8 cellular contexts compared by ENCODE assay signal in genomic region chr4:70993181-70994068, GRCh38. TPM values are rescaled to one million over a fixed set of nuclear protein-coding genes. Genes with fewer than 3 reads are reported as not detected.
A peak's percentile ranks its signal among the peaks of the same experiment; 100 is the strongest.
DNase-seq lines count a peak whose midpoint lies in the region; ATAC-seq and TF ChIP-seq lines count a peak whose summit lies in the region.

DCK (plus strand) TSS chr4:70993649; CDS start chr4:70993836, 187 bp downstream.

- POLR2A ChIA-PET in CD4-positive, alpha-beta T cell (lab: Charles Lee): interaction anchor here (0.5 to 3.5 kb wide), 14 partner anchors 11 to 308 kb away, joined by 3 to 40 read pairs (median 4); partner anchors contain the start of genes GRSF1 and MOB1B
- POLR2A ChIA-PET in activated CD8-positive, alpha-beta T cell treated with anti-CD3 and anti-CD28 coated beads for 36 hours (lab: Charles Lee): interaction anchor here (0.6 to 2.9 kb wide), 11 partner anchors 10 to 304 kb away, joined by 3 to 14 read pairs (median 3); partner anchors contain the start of genes GRSF1 and UTP3

- peak within 1 kb of the TSS; percentile 93 for H3K4me3 Mint-ChIP-seq in CD4-positive, alpha-beta T cell
- H3K4me3 Mint-ChIP-seq in activated CD8-positive, alpha-beta T cell treated with anti-CD3 and anti-CD28 coated beads for 36 hours: peak within 1 kb of the TSS; percentile 94

- no peaks in the 10 kb centered on the region for H3K9me3 Mint-ChIP-seq in CD4-positive, alpha-beta T cell
- H3K9me3 Mint-ChIP-seq in activated CD8-positive, alpha-beta T cell treated with anti-CD3 and anti-CD28 coated beads for 36 hours: no peaks in the 10 kb centered on the region

- H3K27me3 Mint-ChIP-seq in CD4-positive, alpha-beta T cell: no peaks in the 10 kb centered on the region
- H3K27me3 Mint-ChIP-seq in activated CD8-positive, alpha-beta T cell treated with anti-CD3 and anti-CD28 coated beads for 36 hours: no peaks in the 10 kb centered on the region

- peaks cover 5% of the 10 kb centered on the region for H3K4me1 ChIP-seq in ectodermal cell (ENCODE audit: control insufficient read depth, insufficient read depth, low read length)
- H3K4me1 ChIP-seq in lower lobe of right lung: peaks cover 48% of the 10 kb centered on the region

- H3K4me1 Mint-ChIP-seq in CD4-positive, alpha-beta T cell (ENCODE audit: low read depth): peaks cover 59% of the 10 kb centered on the region
- H3K4me1 Mint-ChIP-seq in activated CD8-positive, alpha-beta T cell treated with anti-CD3 and anti-CD28 coated beads for 36 hours (ENCODE audit: low read depth): peaks cover 34% of the 10 kb centered on the region

- DNase-seq in CD4-positive, alpha-beta T cell: peak; percentile 64 to 86 (median 77)
- DNase-seq in NCI-H82 treated with DMSO at 0.1 percent for 48 hours (lab: John Stamatoyannopoulos, UW; ENCODE audit: unreplicated experiment): peak; percentile 75
- DNase-seq in activated CD8-positive, alpha-beta T cell treated with anti-CD3 and anti-CD28 coated beads for 36 hours: peak; percentile 86
- peak; percentile 95 for DNase-seq in lower lobe of right lung
- peak; percentile 56 to 76 (median 63) for DNase-seq in stimulated activated CD4-positive, alpha-beta T cell treated with anti-CD3 and anti-CD28 coated beads, TNF-alpha, amount 100 ng/mL, for 1 hour (ENCODE audit: low read depth in 3 of 3, low spot score in 1 of 3)

- peak within 1 kb of the TSS; percentile 82 for H3K27ac ChIP-seq in CD4-positive, alpha-beta T cell (ENCODE audit: low read depth, low read length)
- H3K27ac ChIP-seq in ectodermal cell (ENCODE audit: insufficient read depth, low read depth, low read length, poor library complexity, severe bottlenecking) (peak within 1 kb of the TSS; percentile 88), lower lobe of right lung (peak within 1 kb of the TSS; percentile 89)

- no peaks in the 10 kb centered on the region for H3K27me3 ChIP-seq in CD4-positive, alpha-beta T cell (ENCODE audit: control insufficient read depth, insufficient read depth, low read length)
- H3K27me3 ChIP-seq in ectodermal cell (ENCODE audit: control insufficient read depth, insufficient read depth, low read length, poor library complexity, severe bottlenecking): no peaks in the 10 kb centered on the region
- H3K27me3 ChIP-seq in lower lobe of right lung (ENCODE audit: low read depth): no peaks in the 10 kb centered on the region

- H3K4me3 ChIP-seq in ectodermal cell (ENCODE audit: insufficient read depth, low read depth, low read length) (peak within 1 kb of the TSS; percentile 91), lower lobe of right lung (peak within 1 kb of the TSS; percentile 92)

- H3K9me3 ChIP-seq in CD4-positive, alpha-beta T cell (ENCODE audit: control insufficient read depth, low read length): no peaks in the 10 kb centered on the region
- no peaks in the 10 kb centered on the region for H3K9me3 ChIP-seq in ectodermal cell (ENCODE audit: control insufficient read depth, low read length)
- no peaks in the 10 kb centered on the region for H3K9me3 ChIP-seq in lower lobe of right lung

- peaks cover 4% of the 10 kb centered on the region for H3K36me3 ChIP-seq in ectodermal cell (ENCODE audit: control insufficient read depth, insufficient read depth, low read length)
- peaks cover 4% of the 10 kb centered on the region for H3K36me3 ChIP-seq in lower lobe of right lung

- ATAC-seq in CD4-positive, alpha-beta T cell (ENCODE audit: poor library complexity): peak; percentile 77
- peak; percentile 70 for ATAC-seq in GM19438 (IDR thresholded peaks at IDR 0.05; ENCODE audit: low read depth, unreplicated experiment)
- peak; percentile 78 for ATAC-seq in HG03571 (IDR thresholded peaks at IDR 0.05; ENCODE audit: unreplicated experiment)
- ATAC-seq in activated CD8-positive, alpha-beta T cell treated with anti-CD3 and anti-CD28 coated beads for 36 hours: peak; percentile 81
- ATAC-seq in lower lobe of right lung: peak; percentile 99

- H3K36me3 Mint-ChIP-seq in CD4-positive, alpha-beta T cell (ENCODE audit: low read depth): peaks cover 44% of the 10 kb centered on the region
- peaks cover 24% of the 10 kb centered on the region for H3K36me3 Mint-ChIP-seq in activated CD8-positive, alpha-beta T cell treated with anti-CD3 and anti-CD28 coated beads for 36 hours (ENCODE audit: low read depth)

- intact Hi-C loops in CD4-positive, alpha-beta T cell (cut with DNase I, micrococcal nuclease): loop anchor here (2.0 to 10.0 kb wide), 5 partner anchors 15 to 309 kb away; partner anchors contain the start of genes GRSF1 (in 1 of the 2), MOB1B (in 1 of the 2) and UTP3 (in 1 of the 2)
- intact Hi-C loops in activated CD8-positive, alpha-beta T cell treated with anti-CD3 and anti-CD28 coated beads for 36 hours (cut with micrococcal nuclease): loop anchor here (5.0 kb wide), 2 partner anchors 91 to 151 kb away; partner anchors contain the start of gene MOB1B
- intact Hi-C loops in lower lobe of right lung (cut with DNase I): no loop called here

- CTCF ChIA-PET in CD4-positive, alpha-beta T cell (lab: Charles Lee): interaction anchor here (0.7 to 1.5 kb wide), 4 partner anchors 11 to 91 kb away, joined by 3 to 10 read pairs (median 5); partner anchors contain the start of gene MOB1B
- CTCF ChIA-PET in activated CD8-positive, alpha-beta T cell treated with anti-CD3 and anti-CD28 coated beads for 36 hours (lab: Charles Lee): interaction anchor here (1.6 to 5.5 kb wide), 4 partner anchors 11 to 258 kb away, joined by 4 to 59 read pairs (median 13); partner anchors contain the start of gene MOB1B

- no peak for TF ChIP-seq CTCF in CD4-positive, alpha-beta T cell (IDR thresholded peaks at IDR 0.05)
- no peak for TF ChIP-seq CTCF in activated CD8-positive, alpha-beta T cell treated with anti-CD3 and anti-CD28 coated beads for 36 hours (IDR thresholded peaks at IDR 0.05)
- TF ChIP-seq CTCF in lower lobe of right lung (IDR thresholded peaks at IDR 0.05): no peak

- H3K27ac Mint-ChIP-seq in CD4-positive, alpha-beta T cell: peak within 1 kb of the TSS; percentile 85
- peak within 1 kb of the TSS; percentile 94 for H3K27ac Mint-ChIP-seq in activated CD8-positive, alpha-beta T cell treated with anti-CD3 and anti-CD28 coated beads for 36 hours

- 2% methylated on average over 74 of the region's 74 CpGs for WGBS in ectodermal cell, 2 experiments

RNA-seq across cellular contexts. Expression of gene DCK, which starts in this region (rescaled TPM):
- total RNA-seq in CD4-positive, alpha-beta T cell: 10 to 100 TPM; 12.8 to 13.9 TPM
- total RNA-seq in activated CD8-positive, alpha-beta T cell treated with anti-CD3 and anti-CD28 coated beads for 36 hours: 10 to 100 TPM; 33.6 to 37.2 TPM
- 29.7 TPM for polyA plus RNA-seq in ectodermal cell (2013, experiment 1 of 4)
- polyA plus RNA-seq in ectodermal cell (2013, experiment 2 of 4): 29.1 TPM
- 28.7 TPM for polyA plus RNA-seq in ectodermal cell (2013, experiment 3 of 4)
- polyA plus RNA-seq in ectodermal cell (2013, experiment 4 of 4): 31.1 TPM
- 18.1 TPM for total RNA-seq in lower lobe of right lung

Comparison
In these comparisons a context has a peak if more than half of its experiments do, and no peak if none do; other contexts are left out.
1. Peak in every context shown above with its lines: DNase-seq, ATAC-seq, H3K4me3 ChIP-seq and H3K27ac ChIP-seq.